Comparison of ENCODE assay signal across 9 cellular contexts in genomic region chr19:10291554-10292205, GRCh38. TPM values are rescaled to one million over a fixed set of nuclear protein-coding genes. Genes with fewer than 3 reads are reported as not detected.
DNase-seq lines count a peak whose midpoint lies in the region; ATAC-seq, FAIRE-seq and TF ChIP-seq lines count a peak whose summit lies in the region.
"Had no signal": no experiment of that assay in that cellular context is flagged by ENCODE, and none has a peak within 500 bp of the region (broad histone marks: within the 10 kb centered on the region; RNA-seq: fewer than 3 reads in every experiment).

No MANE protein-coding gene starts in this region.

- peak overlapping the region; percentile 70 for H2AFZ ChIP-seq in GM12878 (ENCODE audit: control insufficient read depth, low read depth, low read length)

- no peak for TF ChIP-seq POLR2A in GM12878 (IDR thresholded peaks at IDR 0.05; ENCODE audit: low read depth, low read length)

- DNase-seq in left ventricle myocardium inferior (no peak), Right ventricle myocardium inferior (ENCODE audit: missing footprints) (no peak), GM12878 (ENCODE audit: low read depth, low spot score) (no peak), mesendoderm (no peak), H4 (ENCODE audit: low spot score) (no peak), NCI-H2196 (lab: John Stamatoyannopoulos, UW; ENCODE audit: unreplicated experiment) (no peak)
- DNase-seq: NK-92 treated with Interleukin-12 subunit alpha and Interleukin-12 subunit beta, amount 100 ng/mL, for 24 hours had no signal

- RAD21 ChIA-PET in GM12878 (lab: Charles Lee; ENCODE audit: unreplicated experiment): interaction anchor here (0.6 to 1.6 kb wide), 5 partner anchors 12 to 89 kb away, joined by 3 to 22 read pairs (median 5); partner anchors contain the start of genes ICAM1, RAVER1 and TYK2

- H3K4me1 ChIP-seq in left ventricle myocardium inferior (peaks cover 80% of the 10 kb centered on the region), GM12878 (ENCODE audit: control insufficient read depth, insufficient read depth, low read length) (peaks cover 57% of the 10 kb centered on the region), mesendoderm (ENCODE audit: control insufficient read depth, low read depth, low read length) (peaks cover 5% of the 10 kb centered on the region)

- H3K79me1 ChIP-seq in mesendoderm (ENCODE audit: low read length): no peaks in the 10 kb centered on the region

- H2BK5ac ChIP-seq in mesendoderm (ENCODE audit: low read length): no peak overlapping the region

- POLR2A ChIA-PET in GM12878 (lab: Charles Lee): interaction anchor here (0.6 to 1.3 kb wide), 9 partner anchors 12 to 264 kb away, joined by 3 to 7 read pairs (median 4); partner anchors contain the start of genes ICAM1 and TYK2

- SMC1A ChIA-PET in GM12878 (lab: Charles Lee; ENCODE audit: uncharacterized antibody, unreplicated experiment): interaction anchor here (0.5 to 1.8 kb wide), 8 partner anchors 15 to 144 kb away, joined by 3 to 14 read pairs (median 4); partner anchors contain the start of genes ICAM1 and TYK2

- H3K36me3 ChIP-seq in left ventricle myocardium inferior (no peaks in the 10 kb centered on the region), GM12878 (ENCODE audit: control insufficient read depth in 2 of 2, insufficient read depth in 2 of 2, low read length in 1 of 2) (no peaks in the 10 kb centered on the region; a peak in 1 of 4 replicates), mesendoderm (ENCODE audit: control insufficient read depth, insufficient read depth, low read length) (no peaks in the 10 kb centered on the region)

- no peak overlapping the region for H2BK120ac ChIP-seq in mesendoderm (ENCODE audit: low read depth, low read length)

- no peak overlapping the region for H3K18ac ChIP-seq in mesendoderm (ENCODE audit: low read length)

- no peak for ATAC-seq in Right ventricle myocardium inferior
- ATAC-seq in GM12878: no peak
- ATAC-seq in HG03139 (IDR thresholded peaks at IDR 0.05; ENCODE audit: unreplicated experiment): no peak
- ATAC-seq in GM18867 (IDR thresholded peaks at IDR 0.05; ENCODE audit: unreplicated experiment): no peak

- intact Hi-C loops in left ventricle myocardium inferior (cut with micrococcal nuclease): no loop called here
- intact Hi-C loops in Right ventricle myocardium inferior (cut with DNase I): no loop called here
- intact Hi-C loops in GM12878 (cut with micrococcal nuclease; ENCODE audit: unreplicated experiment): no loop called here

- TF ChIP-seq RAD21 in GM12878 (IDR thresholded peaks at IDR 0.05; ENCODE audit: insufficient read depth, low read depth, low read length): no peak

- TF ChIP-seq CTCF in left ventricle myocardium inferior (IDR thresholded peaks at IDR 0.05; ENCODE audit: borderline replicate concordance) (no peak), GM12878 (IDR thresholded peaks at IDR 0.05 in 2 of 3, conservative IDR thresholded peaks at IDR 0.05 in 1 of 3; ENCODE audit: control insufficient read depth in 2 of 3, extremely low read depth in 1 of 3, insufficient read depth in 1 of 3, low read depth in 3 of 3, low read length in 3 of 3) (no peak)

- H3K56ac ChIP-seq in mesendoderm (ENCODE audit: low read length): peak overlapping the region; percentile 64

- H3K9me3 ChIP-seq in left ventricle myocardium inferior (replicated peaks): no peaks in the 10 kb centered on the region
- H3K9me3 ChIP-seq in GM12878 (replicated peaks; ENCODE audit: control insufficient read depth, insufficient read depth, low read length): no peaks in the 10 kb centered on the region; the same call in 2 of the 3 replicates

- H2BK15ac ChIP-seq in mesendoderm (replicated peaks; ENCODE audit: low read depth): no peak overlapping the region

- H3K4ac ChIP-seq in mesendoderm (ENCODE audit: low read depth, low read length): no peak overlapping the region

- in situ Hi-C loops in GM12878 (cut with MboI): no loop called here

- H4K20me1 ChIP-seq in GM12878 (ENCODE audit: control insufficient read depth, insufficient read depth): no peaks in the 10 kb centered on the region

- H3K79me2 ChIP-seq in GM12878 (ENCODE audit: control insufficient read depth, insufficient read depth, low read length) (no peaks in the 10 kb centered on the region), mesendoderm (ENCODE audit: control insufficient read depth, insufficient read depth, low read length) (no peaks in the 10 kb centered on the region)

- peak overlapping the region; percentile 7; the same call in 1 of the 2 replicates for H3K9ac ChIP-seq in GM12878 (ENCODE audit: control insufficient read depth, insufficient read depth, low read length)
- H3K9ac ChIP-seq in mesendoderm (ENCODE audit: low read length): peak overlapping the region; percentile 43

- H4K8ac ChIP-seq in mesendoderm (ENCODE audit: low read depth, low read length): no peak overlapping the region

- no peak overlapping the region for H3K23ac ChIP-seq in mesendoderm (ENCODE audit: low read length)

- under 1% methylated on average over 49 of the region's 49 CpGs for WGBS in GM12878 (ENCODE audit: insufficient coverage, insufficient replicate concordance, low lambda C conversion rate, missing lambda C conversion rate)
- WGBS in mesendoderm (ENCODE audit: extremely low coverage, insufficient coverage, low lambda C conversion rate): no CpG with 5 or more reads among the region's 49 CpGs

- H3K4me2 ChIP-seq in GM12878 (ENCODE audit: control insufficient read depth, insufficient read depth) (peak overlapping the region; percentile 98), mesendoderm (ENCODE audit: low read length) (peak overlapping the region; percentile 59)

- H4K5ac ChIP-seq in mesendoderm (ENCODE audit: low read length): no peak overlapping the region

- no peak for TF ChIP-seq EP300 in GM12878 (IDR thresholded peaks at IDR 0.05; ENCODE audit: borderline replicate concordance in 1 of 2, control insufficient read depth in 1 of 2, low read depth in 2 of 2, low read length in 2 of 2)

- no TSS peak for BruUV-seq in GM12878 (replicated peaks; lab: Mats Ljungman, UMichigan)

- H3K27ac ChIP-seq in left ventricle myocardium inferior (replicated peaks) (no peak overlapping the region), GM12878 (ENCODE audit: control insufficient read depth, insufficient read depth) (no peak overlapping the region), mesendoderm (ENCODE audit: low read depth, low read length) (no peak overlapping the region)

- H3K4me3 ChIP-seq in left ventricle myocardium inferior (peak overlapping the region; percentile 67), GM12878 (peak overlapping the region; percentile 77), mesendoderm (ENCODE audit: low read length) (no peak overlapping the region)

- H3K27me3 ChIP-seq in left ventricle myocardium inferior (ENCODE audit: low read depth): peaks cover 100% of the 10 kb centered on the region
- H3K27me3 ChIP-seq in GM12878 (replicated peaks in 1 of 2; ENCODE audit: control insufficient read depth in 2 of 2, insufficient read depth in 2 of 2, low read length in 1 of 2): peaks cover 3 to 16% of the 10 kb centered on the region in 2 experiments
- peaks cover 52% of the 10 kb centered on the region for H3K27me3 ChIP-seq in mesendoderm (ENCODE audit: insufficient read depth, low read length, poor library complexity)

- CTCF ChIA-PET in GM12878 (lab: Yijun Ruan, JAX): interaction anchor here (1.0 to 1.8 kb wide), 6 partner anchors 21 to 97 kb away, joined by 3 to 7 read pairs (median 4); partner anchors contain the start of genes ICAM1 and RAVER1

- no peak overlapping the region for H2AK5ac ChIP-seq in mesendoderm (ENCODE audit: low read length)

- FAIRE-seq in GM12878 (lab: Jason Lieb, UNC): no peak

RNA-seq across cellular contexts. Expression of gene ICAM5, which starts 1.9 kb away (rescaled TPM):
- total RNA-seq in left ventricle myocardium inferior: 0.49 TPM
- total RNA-seq in Right ventricle myocardium inferior: 0.38 TPM
- total RNA-seq in GM12878 (2013; cell fraction: nucleolus; rRNA removed): 14.9 and 15.8 TPM in 2 replicates
- 0.76 and 1.3 TPM in 2 replicates for total RNA-seq in GM12878 (2014; rRNA removed)
- total RNA-seq in GM12878 (2014; rRNA removed; fragmentation: Illumina TruSeq; extraction: Trizol): 0.36 and 0.55 TPM in 2 replicates
- 3.0 and 4.6 TPM in 2 replicates for total RNA-seq in GM12878 (2021)
- polyA plus RNA-seq in GM12878 (2011; ENCODE audit: low read depth): 1.1 TPM
- 1.4 and 3.5 TPM in 2 replicates for polyA plus RNA-seq in GM12878 (2011; rRNA removed)
- 4.9 and 7.8 TPM in 2 replicates for polyA plus RNA-seq in GM12878 (2011; cell fraction: cytosol; rRNA removed)
- 154 and 163 TPM in 2 replicates for polyA plus RNA-seq in GM12878 (2011; cell fraction: nucleus; rRNA removed)
- 3.8 and 6.4 TPM in 2 replicates for polyA plus RNA-seq in GM12878 (2012)
- polyA plus RNA-seq in GM12878 (2014; fragmentation: Illumina TruSeq; extraction: Trizol): 0.48 TPM in 1 of 2 replicates, not detected in the other
- polyA plus RNA-seq in GM12878 (2014; fragmentation: Nextera tagmentation; extraction: Ambion mirVana): not detected
- 3.2 and 4.6 TPM in 2 replicates for polyA plus RNA-seq in GM12878 (2014; rRNA removed)
- under 1 TPM; 0.14 to 0.59 TPM for polyA plus RNA-seq in GM12878 (2016; fragmentation: Nextera tagmentation; extraction: Ambion mirVana)
- 0.66 and 3.7 TPM in 2 replicates for polyA minus RNA-seq in GM12878 (2011; rRNA and poly(A)+ RNA removed)
- polyA minus RNA-seq in GM12878 (2011; cell fraction: cytosol; rRNA and poly(A)+ RNA removed): 1.0 and 3.1 TPM in 2 replicates
- polyA minus RNA-seq in GM12878 (2011; cell fraction: nucleus; rRNA and poly(A)+ RNA removed): 8.2 and 13.5 TPM in 2 replicates
- polyA plus RNA-seq in mesendoderm (2013, experiment 1 of 2): 0.15 TPM
- polyA plus RNA-seq in mesendoderm (2013, experiment 2 of 2): 0.15 TPM
- 0.87 and 1.5 TPM in 2 replicates for total RNA-seq in H4 (2014; rRNA removed; shearing (Covaris generic))

RNA-seq across cellular contexts. Expression of gene ICAM4, which starts 4.9 kb away (rescaled TPM):
- total RNA-seq in left ventricle myocardium inferior: 0.36 TPM
- 0.30 TPM for total RNA-seq in Right ventricle myocardium inferior
- 2.8 and 3.6 TPM in 2 replicates for total RNA-seq in GM12878 (2013; cell fraction: nucleolus; rRNA removed)
- 2.4 and 3.0 TPM in 2 replicates for total RNA-seq in GM12878 (2014; rRNA removed)
- 1.2 and 1.3 TPM in 2 replicates for total RNA-seq in GM12878 (2014; rRNA removed; fragmentation: Illumina TruSeq; extraction: Trizol)
- 2.1 and 2.6 TPM in 2 replicates for total RNA-seq in GM12878 (2021)
- polyA plus RNA-seq in GM12878 (2011; ENCODE audit: low read depth): 0.80 TPM
- 0.20 and 0.31 TPM in 2 replicates for polyA plus RNA-seq in GM12878 (2011; rRNA removed)
- polyA plus RNA-seq in GM12878 (2011; cell fraction: cytosol; rRNA removed): 0.48 and 0.79 TPM in 2 replicates
- 0.72 and 0.75 TPM in 2 replicates for polyA plus RNA-seq in GM12878 (2011; cell fraction: nucleus; rRNA removed)
- polyA plus RNA-seq in GM12878 (2012): 1.4 and 1.9 TPM in 2 replicates
- polyA plus RNA-seq in GM12878 (2014; fragmentation: Illumina TruSeq; extraction: Trizol): 0.29 and 0.63 TPM in 2 replicates
- under 1 TPM; 0.69 to 0.72 TPM for polyA plus RNA-seq in GM12878 (2014; fragmentation: Nextera tagmentation; extraction: Ambion mirVana)
- polyA plus RNA-seq in GM12878 (2014; rRNA removed): 3.0 and 3.4 TPM in 2 replicates
- 1 to 10 TPM; 4.1 to 5.1 TPM for polyA plus RNA-seq in GM12878 (2016; fragmentation: Nextera tagmentation; extraction: Ambion mirVana)
- 0.51 and 1.3 TPM in 2 replicates for polyA minus RNA-seq in GM12878 (2011; rRNA and poly(A)+ RNA removed)
- not detected in 2 replicates for polyA minus RNA-seq in GM12878 (2011; cell fraction: cytosol; rRNA and poly(A)+ RNA removed)
- 2.3 and 3.5 TPM in 2 replicates for polyA minus RNA-seq in GM12878 (2011; cell fraction: nucleus; rRNA and poly(A)+ RNA removed)
- 0.46 TPM for polyA plus RNA-seq in mesendoderm (2013, experiment 1 of 2)
- 0.36 TPM for polyA plus RNA-seq in mesendoderm (2013, experiment 2 of 2)
- total RNA-seq in H4 (2014; rRNA removed; shearing (Covaris generic)): 0.15 TPM in 1 of 2 replicates, not detected in the other

RNA-seq across cellular contexts. Expression of gene ZGLP1, which starts 17.9 kb away (rescaled TPM):
- total RNA-seq in left ventricle myocardium inferior (0.74 TPM), Right ventricle myocardium inferior (0.65 TPM), GM12878 (2014; rRNA removed) (1.3 and 1.7 TPM in 2 replicates), GM12878 (2014; rRNA removed; fragmentation: Illumina TruSeq; extraction: Trizol) (0.67 and 0.78 TPM in 2 replicates), GM12878 (2021) (2.5 and 4.1 TPM in 2 replicates)
- total RNA-seq in GM12878 (2013; cell fraction: nucleolus; rRNA removed): 1.1 and 1.6 TPM in 2 replicates
- 0.75 TPM for polyA plus RNA-seq in GM12878 (2011; ENCODE audit: low read depth)
- polyA plus RNA-seq in GM12878 (2011; rRNA removed) (0.49 and 0.94 TPM in 2 replicates), GM12878 (2014; fragmentation: Illumina TruSeq; extraction: Trizol) (0.19 and 0.98 TPM in 2 replicates), GM12878 (2014; fragmentation: Nextera tagmentation; extraction: Ambion mirVana) (under 1 TPM; 0.29 to 0.48 TPM), GM12878 (2014; rRNA removed) (4.6 and 5.6 TPM in 2 replicates), GM12878 (2016; fragmentation: Nextera tagmentation; extraction: Ambion mirVana) (1 to 10 TPM; 1.8 to 2.0 TPM)
- 1.7 and 2.0 TPM in 2 replicates for polyA plus RNA-seq in GM12878 (2011; cell fraction: cytosol; rRNA removed)
- polyA plus RNA-seq in GM12878 (2011; cell fraction: nucleus; rRNA removed): 10.8 and 12.6 TPM in 2 replicates
- polyA plus RNA-seq in GM12878 (2012): 0.89 and 1.8 TPM in 2 replicates
- 0.29 and 0.31 TPM in 2 replicates for polyA minus RNA-seq in GM12878 (2011; rRNA and poly(A)+ RNA removed)
- polyA minus RNA-seq in GM12878 (2011; cell fraction: cytosol; rRNA and poly(A)+ RNA removed): not detected in 2 replicates
- polyA minus RNA-seq in GM12878 (2011; cell fraction: nucleus; rRNA and poly(A)+ RNA removed): 0.24 and 1.1 TPM in 2 replicates
- 3.0 TPM for polyA plus RNA-seq in mesendoderm (2013, experiment 1 of 2)
- 2.3 TPM for polyA plus RNA-seq in mesendoderm (2013, experiment 2 of 2)
- total RNA-seq in H4 (2014; rRNA removed; shearing (Covaris generic)): 0.18 and 1.8 TPM in 2 replicates

RNA-seq across cellular contexts. Expression of gene ICAM1, which starts 20.8 kb away (rescaled TPM):
- total RNA-seq in left ventricle myocardium inferior (7.1 TPM), Right ventricle myocardium inferior (8.6 TPM), GM12878 (2014; rRNA removed) (72.9 and 77.7 TPM in 2 replicates), GM12878 (2014; rRNA removed; fragmentation: Illumina TruSeq; extraction: Trizol) (49.4 and 52.6 TPM in 2 replicates), GM12878 (2021) (69.7 and 71.0 TPM in 2 replicates)
- total RNA-seq in GM12878 (2013; cell fraction: nucleolus; rRNA removed): 288 and 334 TPM in 2 replicates
- polyA plus RNA-seq in GM12878 (2011; ENCODE audit: low read depth): 37.5 TPM
- polyA plus RNA-seq in GM12878 (2011; rRNA removed) (46.8 and 115 TPM in 2 replicates), GM12878 (2014; fragmentation: Illumina TruSeq; extraction: Trizol) (61.9 and 67.8 TPM in 2 replicates), GM12878 (2014; fragmentation: Nextera tagmentation; extraction: Ambion mirVana) (10 to 100 TPM in 1 of 2 experiments, 1 to 10 TPM in 1; 7.6 to 14.8 TPM), GM12878 (2014; rRNA removed) (67.9 and 74.4 TPM in 2 replicates), GM12878 (2016; fragmentation: Nextera tagmentation; extraction: Ambion mirVana) (10 to 100 TPM; 35.0 to 41.9 TPM)
- 121 and 131 TPM in 2 replicates for polyA plus RNA-seq in GM12878 (2011; cell fraction: cytosol; rRNA removed)
- polyA plus RNA-seq in GM12878 (2011; cell fraction: nucleus; rRNA removed): 126 and 136 TPM in 2 replicates
- 53.2 and 69.6 TPM in 2 replicates for polyA plus RNA-seq in GM12878 (2012)
- 120 and 140 TPM in 2 replicates for polyA minus RNA-seq in GM12878 (2011; rRNA and poly(A)+ RNA removed)
- polyA minus RNA-seq in GM12878 (2011; cell fraction: cytosol; rRNA and poly(A)+ RNA removed): 62.1 and 69.0 TPM in 2 replicates
- polyA minus RNA-seq in GM12878 (2011; cell fraction: nucleus; rRNA and poly(A)+ RNA removed): 62.3 and 89.7 TPM in 2 replicates
- 0.88 TPM for polyA plus RNA-seq in mesendoderm (2013, experiment 1 of 2)
- 1.0 TPM for polyA plus RNA-seq in mesendoderm (2013, experiment 2 of 2)
- total RNA-seq in H4 (2014; rRNA removed; shearing (Covaris generic)): 0.06 and 0.12 TPM in 2 replicates

RNA-seq across cellular contexts. Expression of gene FDX2, which starts 24.1 kb away (rescaled TPM):
- 17.4 TPM for total RNA-seq in left ventricle myocardium inferior
- total RNA-seq in Right ventricle myocardium inferior: 20.1 TPM
- total RNA-seq in GM12878 (2013; cell fraction: nucleolus; rRNA removed): 8.7 and 11.1 TPM in 2 replicates
- total RNA-seq in GM12878 (2014; rRNA removed): 19.5 and 29.0 TPM in 2 replicates
- 15.0 and 16.2 TPM in 2 replicates for total RNA-seq in GM12878 (2014; rRNA removed; fragmentation: Illumina TruSeq; extraction: Trizol)
- total RNA-seq in GM12878 (2021): 22.4 and 24.6 TPM in 2 replicates
- 7.6 TPM for polyA plus RNA-seq in GM12878 (2011; ENCODE audit: low read depth)
- polyA plus RNA-seq in GM12878 (2011; rRNA removed): 5.0 and 12.4 TPM in 2 replicates
- 24.5 and 31.1 TPM in 2 replicates for polyA plus RNA-seq in GM12878 (2011; cell fraction: cytosol; rRNA removed)
- 34.9 and 53.2 TPM in 2 replicates for polyA plus RNA-seq in GM12878 (2011; cell fraction: nucleus; rRNA removed)
- polyA plus RNA-seq in GM12878 (2012): 9.7 and 16.0 TPM in 2 replicates
- 5.9 and 24.9 TPM in 2 replicates for polyA plus RNA-seq in GM12878 (2014; fragmentation: Illumina TruSeq; extraction: Trizol)
- 1 to 10 TPM; 1.4 to 4.1 TPM for polyA plus RNA-seq in GM12878 (2014; fragmentation: Nextera tagmentation; extraction: Ambion mirVana)
- 31.7 TPM in 2 replicates for polyA plus RNA-seq in GM12878 (2014; rRNA removed)
- 10 to 100 TPM; 34.4 to 50.4 TPM for polyA plus RNA-seq in GM12878 (2016; fragmentation: Nextera tagmentation; extraction: Ambion mirVana)
- polyA minus RNA-seq in GM12878 (2011; rRNA and poly(A)+ RNA removed): 5.3 and 11.1 TPM in 2 replicates
- 3.2 and 5.2 TPM in 2 replicates for polyA minus RNA-seq in GM12878 (2011; cell fraction: cytosol; rRNA and poly(A)+ RNA removed)
- 4.2 and 11.7 TPM in 2 replicates for polyA minus RNA-seq in GM12878 (2011; cell fraction: nucleus; rRNA and poly(A)+ RNA removed)
- 21.9 TPM for polyA plus RNA-seq in mesendoderm (2013, experiment 1 of 2)
- polyA plus RNA-seq in mesendoderm (2013, experiment 2 of 2): 20.5 TPM
- total RNA-seq in H4 (2014; rRNA removed; shearing (Covaris generic)): 23.6 and 40.0 TPM in 2 replicates
